In genomic region chr6:17469006-17469972, GRCh38 we compare ENCODE assay signal across 2 cellular contexts.
TF ChIP-seq lines count a peak whose summit lies in the region.

No MANE protein-coding gene starts in this region.

TF ChIP-seq in K562, 482 proteins besides CTCF, POLR2A, EP300 and RAD21:
- TF ChIP-seq, protein P1, sequence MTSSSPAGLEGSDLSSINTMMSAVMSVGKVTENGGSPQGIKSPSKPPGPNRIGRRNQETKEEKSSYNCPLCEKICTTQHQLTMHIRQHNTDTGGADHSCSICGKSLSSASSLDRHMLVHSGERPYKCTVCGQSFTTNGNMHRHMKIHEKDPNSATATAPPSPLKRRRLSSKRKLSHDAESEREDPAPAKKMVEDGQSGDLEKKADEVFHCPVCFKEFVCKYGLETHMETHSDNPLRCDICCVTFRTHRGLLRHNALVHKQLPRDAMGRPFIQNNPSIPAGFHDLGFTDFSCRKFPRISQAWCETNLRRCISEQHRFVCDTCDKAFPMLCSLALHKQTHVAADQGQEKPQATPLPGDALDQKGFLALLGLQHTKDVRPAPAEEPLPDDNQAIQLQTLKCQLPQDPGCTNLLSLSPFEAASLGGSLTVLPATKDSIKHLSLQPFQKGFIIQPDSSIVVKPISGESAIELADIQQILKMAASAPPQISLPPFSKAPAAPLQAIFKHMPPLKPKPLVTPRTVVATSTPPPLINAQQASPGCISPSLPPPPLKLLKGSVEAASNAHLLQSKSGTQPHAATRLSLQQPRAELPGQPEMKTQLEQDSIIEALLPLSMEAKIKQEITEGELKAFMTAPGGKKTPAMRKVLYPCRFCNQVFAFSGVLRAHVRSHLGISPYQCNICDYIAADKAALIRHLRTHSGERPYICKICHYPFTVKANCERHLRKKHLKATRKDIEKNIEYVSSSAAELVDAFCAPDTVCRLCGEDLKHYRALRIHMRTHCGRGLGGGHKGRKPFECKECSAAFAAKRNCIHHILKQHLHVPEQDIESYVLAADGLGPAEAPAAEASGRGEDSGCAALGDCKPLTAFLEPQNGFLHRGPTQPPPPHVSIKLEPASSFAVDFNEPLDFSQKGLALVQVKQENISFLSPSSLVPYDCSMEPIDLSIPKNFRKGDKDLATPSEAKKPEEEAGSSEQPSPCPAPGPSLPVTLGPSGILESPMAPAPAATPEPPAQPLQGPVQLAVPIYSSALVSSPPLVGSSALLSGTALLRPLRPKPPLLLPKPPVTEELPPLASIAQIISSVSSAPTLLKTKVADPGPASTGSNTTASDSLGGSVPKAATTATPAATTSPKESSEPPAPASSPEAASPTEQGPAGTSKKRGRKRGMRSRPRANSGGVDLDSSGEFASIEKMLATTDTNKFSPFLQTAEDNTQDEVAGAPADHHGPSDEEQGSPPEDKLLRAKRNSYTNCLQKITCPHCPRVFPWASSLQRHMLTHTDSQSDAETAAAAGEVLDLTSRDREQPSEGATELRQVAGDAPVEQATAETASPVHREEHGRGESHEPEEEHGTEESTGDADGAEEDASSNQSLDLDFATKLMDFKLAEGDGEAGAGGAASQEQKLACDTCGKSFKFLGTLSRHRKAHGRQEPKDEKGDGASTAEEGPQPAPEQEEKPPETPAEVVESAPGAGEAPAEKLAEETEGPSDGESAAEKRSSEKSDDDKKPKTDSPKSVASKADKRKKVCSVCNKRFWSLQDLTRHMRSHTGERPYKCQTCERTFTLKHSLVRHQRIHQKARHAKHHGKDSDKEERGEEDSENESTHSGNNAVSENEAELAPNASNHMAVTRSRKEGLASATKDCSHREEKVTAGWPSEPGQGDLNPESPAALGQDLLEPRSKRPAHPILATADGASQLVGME (CRISPR knock-in tag; IDR thresholded peaks at IDR 0.05), result no peak
- TF ChIP-seq MEIS2 (IDR thresholded peaks at IDR 0.05; ENCODE audit: partially characterized antibody) (peak; percentile 75), PKNOX1 (IDR thresholded peaks at IDR 0.05) (peak; percentile 83), RB1 (IDR thresholded peaks at IDR 0.05; ENCODE audit: low read depth) (no peak)
- TF ChIP-seq, protein P2, sequence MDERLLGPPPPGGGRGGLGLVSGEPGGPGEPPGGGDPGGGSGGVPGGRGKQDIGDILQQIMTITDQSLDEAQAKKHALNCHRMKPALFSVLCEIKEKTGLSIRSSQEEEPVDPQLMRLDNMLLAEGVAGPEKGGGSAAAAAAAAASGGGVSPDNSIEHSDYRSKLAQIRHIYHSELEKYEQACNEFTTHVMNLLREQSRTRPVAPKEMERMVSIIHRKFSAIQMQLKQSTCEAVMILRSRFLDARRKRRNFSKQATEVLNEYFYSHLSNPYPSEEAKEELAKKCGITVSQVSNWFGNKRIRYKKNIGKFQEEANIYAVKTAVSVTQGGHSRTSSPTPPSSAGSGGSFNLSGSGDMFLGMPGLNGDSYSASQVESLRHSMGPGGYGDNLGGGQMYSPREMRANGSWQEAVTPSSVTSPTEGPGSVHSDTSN (CRISPR knock-in tag; IDR thresholded peaks at IDR 0.05; ENCODE audit: low read depth), result no peak
- TF ChIP-seq, protein P2 (tag; conservative IDR thresholded peaks at IDR 0.05; ENCODE audit: low read depth), result peak; percentile 89

TF ChIP-seq in SK-N-SH, 30 proteins besides CTCF, POLR2A, EP300 and RAD21 (continued from another document):
- TF ChIP-seq ZBTB33 (IDR thresholded peaks at IDR 0.05; ENCODE audit: borderline replicate concordance, low read depth) (no peak), PBX3 (IDR thresholded peaks at IDR 0.05) (no peak), NFIC (IDR thresholded peaks at IDR 0.05; ENCODE audit: borderline replicate concordance) (no peak), SIN3A (IDR thresholded peaks at IDR 0.05; ENCODE audit: borderline replicate concordance, low read depth, low read length) (no peak), RXRA (IDR thresholded peaks at IDR 0.05; ENCODE audit: borderline replicate concordance, low read depth) (no peak)
- TF ChIP-seq, protein P3, sequence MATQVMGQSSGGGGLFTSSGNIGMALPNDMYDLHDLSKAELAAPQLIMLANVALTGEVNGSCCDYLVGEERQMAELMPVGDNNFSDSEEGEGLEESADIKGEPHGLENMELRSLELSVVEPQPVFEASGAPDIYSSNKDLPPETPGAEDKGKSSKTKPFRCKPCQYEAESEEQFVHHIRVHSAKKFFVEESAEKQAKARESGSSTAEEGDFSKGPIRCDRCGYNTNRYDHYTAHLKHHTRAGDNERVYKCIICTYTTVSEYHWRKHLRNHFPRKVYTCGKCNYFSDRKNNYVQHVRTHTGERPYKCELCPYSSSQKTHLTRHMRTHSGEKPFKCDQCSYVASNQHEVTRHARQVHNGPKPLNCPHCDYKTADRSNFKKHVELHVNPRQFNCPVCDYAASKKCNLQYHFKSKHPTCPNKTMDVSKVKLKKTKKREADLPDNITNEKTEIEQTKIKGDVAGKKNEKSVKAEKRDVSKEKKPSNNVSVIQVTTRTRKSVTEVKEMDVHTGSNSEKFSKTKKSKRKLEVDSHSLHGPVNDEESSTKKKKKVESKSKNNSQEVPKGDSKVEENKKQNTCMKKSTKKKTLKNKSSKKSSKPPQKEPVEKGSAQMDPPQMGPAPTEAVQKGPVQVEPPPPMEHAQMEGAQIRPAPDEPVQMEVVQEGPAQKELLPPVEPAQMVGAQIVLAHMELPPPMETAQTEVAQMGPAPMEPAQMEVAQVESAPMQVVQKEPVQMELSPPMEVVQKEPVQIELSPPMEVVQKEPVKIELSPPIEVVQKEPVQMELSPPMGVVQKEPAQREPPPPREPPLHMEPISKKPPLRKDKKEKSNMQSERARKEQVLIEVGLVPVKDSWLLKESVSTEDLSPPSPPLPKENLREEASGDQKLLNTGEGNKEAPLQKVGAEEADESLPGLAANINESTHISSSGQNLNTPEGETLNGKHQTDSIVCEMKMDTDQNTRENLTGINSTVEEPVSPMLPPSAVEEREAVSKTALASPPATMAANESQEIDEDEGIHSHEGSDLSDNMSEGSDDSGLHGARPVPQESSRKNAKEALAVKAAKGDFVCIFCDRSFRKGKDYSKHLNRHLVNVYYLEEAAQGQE (IDR thresholded peaks at IDR 0.05; ENCODE audit: low read depth, low read length), result no peak
